ENCODE assay signal across 22 cellular contexts in the genomic region with DNA sequence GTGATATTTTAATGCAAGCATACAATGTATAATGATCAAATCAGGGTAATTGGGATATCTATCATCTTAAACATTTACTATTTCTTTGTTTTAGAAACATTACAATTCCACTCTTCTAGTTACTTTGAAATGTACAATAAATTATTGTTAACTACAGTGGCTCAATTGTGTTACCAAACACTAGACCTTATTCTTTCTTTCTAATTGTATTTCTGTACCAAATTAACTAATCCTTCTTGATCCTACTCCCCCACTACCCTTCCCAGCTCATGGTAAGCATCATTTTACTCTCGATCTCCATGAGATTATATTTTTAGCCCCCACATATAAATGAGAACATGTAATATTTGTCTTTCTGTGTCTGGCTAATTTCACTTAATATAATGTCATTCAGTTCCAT.
"Had no signal": no experiment of that assay in that cellular context is flagged by ENCODE, and none has a peak within 500 bp of the region (broad histone marks: within the 10 kb centered on the region; RNA-seq: fewer than 3 reads in every experiment).

No MANE protein-coding gene starts in this region.

- DNase-seq: IMR-90, Karpas-422, KG1, MG63, NCI-H1092, NCI-H1105 treated with DMSO at 0.1 percent for 48 hours, NCI-H1417 treated with DMSO at 0.1 percent for 48 hours, NCI-H146, NCI-H1694 treated with DMSO at 0.1 percent for 48 hours, NCI-H1930, NCI-H2081, NCI-H2107, NCI-H2227 treated with DMSO at 0.1 percent for 48 hours, NCI-H524, NCI-H526 treated with DMSO at 0.1 percent for 48 hours, NCI-H774, Right ventricle myocardium superior, RPMI8226, SIG-M5 had no signal

- H3K9me3 ChIP-seq: MG63 had no signal

- H3K4me3 ChIP-seq: MG63, SJSA1, SK-N-MC had no signal

- H3K36me3 ChIP-seq: MG63, SJSA1 had no signal

- H3K27ac ChIP-seq: SJSA1, SK-N-MC had no signal

- H3K27me3 ChIP-seq: SJSA1 had no signal

- H3K4me1 ChIP-seq: SJSA1 had no signal

- ATAC-seq: HepG2 had no signal
